ENCODE assay signal across 18 cellular contexts in genomic region chr15:63933522-63933921, GRCh38.
DNase-seq lines count a peak whose midpoint lies in the region; ATAC-seq and TF ChIP-seq lines count a peak whose summit lies in the region.
"Had no signal": no experiment of that assay in that cellular context is flagged by ENCODE, and none has a peak within 500 bp of the region (broad histone marks: within the 10 kb centered on the region; RNA-seq: fewer than 3 reads in every experiment).

No MANE protein-coding gene starts in this region.

- no peak for TF ChIP-seq POLR2A in suprapubic skin (IDR thresholded peaks at IDR 0.05)

- no peaks in the 10 kb centered on the region for H3K27me3 ChIP-seq in GM23248 (replicated peaks; ENCODE audit: insufficient read depth)
- H3K27me3 ChIP-seq in foreskin keratinocyte, result no peaks in the 10 kb centered on the region
- no peaks in the 10 kb centered on the region for H3K27me3 ChIP-seq in suprapubic skin

- H3K36me3 ChIP-seq in GM23248 (ENCODE audit: low read depth) (no peaks in the 10 kb centered on the region), suprapubic skin (no peaks in the 10 kb centered on the region)

- no peak for TF ChIP-seq CTCF in foreskin keratinocyte (conservative IDR thresholded peaks at IDR 0.05)
- TF ChIP-seq CTCF in suprapubic skin (IDR thresholded peaks at IDR 0.05), result no peak

- H3K4me1 ChIP-seq in GM23248 (ENCODE audit: insufficient read depth) (peaks cover 4% of the 10 kb centered on the region), foreskin keratinocyte (no peaks in the 10 kb centered on the region), suprapubic skin (peaks cover 2% of the 10 kb centered on the region)

- no peak overlapping the region for H3K4me2 ChIP-seq in GM23248 (ENCODE audit: unreplicated experiment)

- H3F3A ChIP-seq in GM23248 (ENCODE audit: insufficient read depth), result peaks cover 5% of the 10 kb centered on the region

- H3K4me3 ChIP-seq in GM23248 (no peak overlapping the region), suprapubic skin (no peak overlapping the region)

- H3K9me2 ChIP-seq in GM23248 (ENCODE audit: insufficient read depth), result no peaks in the 10 kb centered on the region

- in situ Hi-C loops in GM23248 (cut with MboI), result no loop called here

- DNase-seq in DMS53 (lab: John Stamatoyannopoulos, UW) (peak; percentile 34), DMS53 treated with DMSO at 0.1 percent for 48 hours (lab: John Stamatoyannopoulos, UW; ENCODE audit: unreplicated experiment) (no peak), GM23248 (peak; percentile 79), foreskin keratinocyte (peak in 1 of 2 donors; percentile 46), suprapubic skin (ENCODE audit: low spot score in 2 of 2) (no peak), SIG-M5 treated with dmso at 0.1 percent for 504 hours (lab: John Stamatoyannopoulos, UW; ENCODE audit: unreplicated experiment) (no peak)
- DNase-seq: activated T-cell treated with anti-CD3 and anti-CD28 coated beads, Interleukin-2, amount 50 U/mL, for 4 hours; aorta; CD4-positive, CD25-positive, alpha-beta regulatory T cell; cortex of kidney; naive thymus-derived CD8-positive, alpha-beta T cell; NCI-H1105; NCI-H446; OCI-M1; substantia nigra had no signal

- no peaks in the 10 kb centered on the region for H3K79me2 ChIP-seq in GM23248 (ENCODE audit: insufficient read depth)

- ATAC-seq in SK-N-SH treated with all-trans-retinoic acid at 6 μM for 48 hours, result peak; percentile 47; the same call in 2 of the 3 replicates
- ATAC-seq in foreskin keratinocyte, result peak; percentile 80
- ATAC-seq in HG02588 (IDR thresholded peaks at IDR 0.05; ENCODE audit: unreplicated experiment), result no peak
- ATAC-seq: naive thymus-derived CD8-positive, alpha-beta T cell had no signal

- H4K20me1 ChIP-seq in GM23248 (ENCODE audit: insufficient read depth), result no peaks in the 10 kb centered on the region

- no peak overlapping the region for H2AFZ ChIP-seq in GM23248

- no peak overlapping the region for H3K9ac ChIP-seq in GM23248

- H3K27ac ChIP-seq in GM23248 (peak overlapping the region; percentile 31), foreskin keratinocyte (no peak overlapping the region), suprapubic skin (no peak overlapping the region)
- H3K27ac ChIP-seq: 22Rv1 had no signal

- WGBS in GM23248 (ENCODE audit: low coverage in 1 of 2, low lambda C conversion rate in 2 of 2, missing lambda C conversion rate in 2 of 2), 2 experiments, result 51 to 53% methylated on average over 5 of the region's 5 CpGs
- WGBS in suprapubic skin, result 97% methylated on average over 5 of the region's 5 CpGs

- TF ChIP-seq EP300 in suprapubic skin (IDR thresholded peaks at IDR 0.05), result no peak

- H3K9me3 ChIP-seq in GM23248 (ENCODE audit: low read depth) (no peaks in the 10 kb centered on the region), suprapubic skin (no peaks in the 10 kb centered on the region)

TF ChIP-seq in SK-N-SH treated with all-trans-retinoic acid at 6 μM for 48 hours, 23 proteins besides CTCF, POLR2A, EP300 and RAD21:
- TF ChIP-seq, protein P1, sequence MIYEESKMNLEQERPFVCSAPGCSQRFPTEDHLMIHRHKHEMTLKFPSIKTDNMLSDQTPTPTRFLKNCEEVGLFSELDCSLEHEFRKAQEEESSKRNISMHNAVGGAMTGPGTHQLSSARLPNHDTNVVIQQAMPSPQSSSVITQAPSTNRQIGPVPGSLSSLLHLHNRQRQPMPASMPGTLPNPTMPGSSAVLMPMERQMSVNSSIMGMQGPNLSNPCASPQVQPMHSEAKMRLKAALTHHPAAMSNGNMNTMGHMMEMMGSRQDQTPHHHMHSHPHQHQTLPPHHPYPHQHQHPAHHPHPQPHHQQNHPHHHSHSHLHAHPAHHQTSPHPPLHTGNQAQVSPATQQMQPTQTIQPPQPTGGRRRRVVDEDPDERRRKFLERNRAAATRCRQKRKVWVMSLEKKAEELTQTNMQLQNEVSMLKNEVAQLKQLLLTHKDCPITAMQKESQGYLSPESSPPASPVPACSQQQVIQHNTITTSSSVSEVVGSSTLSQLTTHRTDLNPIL (CRISPR knock-in tag; IDR thresholded peaks at IDR 0.05; ENCODE audit: low read depth), result no peak
- TF ChIP-seq ISL1 (CRISPR knock-in tag; IDR thresholded peaks at IDR 0.05), result no peak
- TF ChIP-seq, protein P2, sequence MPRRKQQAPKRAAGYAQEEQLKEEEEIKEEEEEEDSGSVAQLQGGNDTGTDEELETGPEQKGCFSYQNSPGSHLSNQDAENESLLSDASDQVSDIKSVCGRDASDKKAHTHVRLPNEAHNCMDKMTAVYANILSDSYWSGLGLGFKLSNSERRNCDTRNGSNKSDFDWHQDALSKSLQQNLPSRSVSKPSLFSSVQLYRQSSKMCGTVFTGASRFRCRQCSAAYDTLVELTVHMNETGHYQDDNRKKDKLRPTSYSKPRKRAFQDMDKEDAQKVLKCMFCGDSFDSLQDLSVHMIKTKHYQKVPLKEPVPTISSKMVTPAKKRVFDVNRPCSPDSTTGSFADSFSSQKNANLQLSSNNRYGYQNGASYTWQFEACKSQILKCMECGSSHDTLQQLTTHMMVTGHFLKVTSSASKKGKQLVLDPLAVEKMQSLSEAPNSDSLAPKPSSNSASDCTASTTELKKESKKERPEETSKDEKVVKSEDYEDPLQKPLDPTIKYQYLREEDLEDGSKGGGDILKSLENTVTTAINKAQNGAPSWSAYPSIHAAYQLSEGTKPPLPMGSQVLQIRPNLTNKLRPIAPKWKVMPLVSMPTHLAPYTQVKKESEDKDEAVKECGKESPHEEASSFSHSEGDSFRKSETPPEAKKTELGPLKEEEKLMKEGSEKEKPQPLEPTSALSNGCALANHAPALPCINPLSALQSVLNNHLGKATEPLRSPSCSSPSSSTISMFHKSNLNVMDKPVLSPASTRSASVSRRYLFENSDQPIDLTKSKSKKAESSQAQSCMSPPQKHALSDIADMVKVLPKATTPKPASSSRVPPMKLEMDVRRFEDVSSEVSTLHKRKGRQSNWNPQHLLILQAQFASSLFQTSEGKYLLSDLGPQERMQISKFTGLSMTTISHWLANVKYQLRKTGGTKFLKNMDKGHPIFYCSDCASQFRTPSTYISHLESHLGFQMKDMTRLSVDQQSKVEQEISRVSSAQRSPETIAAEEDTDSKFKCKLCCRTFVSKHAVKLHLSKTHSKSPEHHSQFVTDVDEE (CRISPR knock-in tag; IDR thresholded peaks at IDR 0.05), result no peak
- TF ChIP-seq, protein P3, sequence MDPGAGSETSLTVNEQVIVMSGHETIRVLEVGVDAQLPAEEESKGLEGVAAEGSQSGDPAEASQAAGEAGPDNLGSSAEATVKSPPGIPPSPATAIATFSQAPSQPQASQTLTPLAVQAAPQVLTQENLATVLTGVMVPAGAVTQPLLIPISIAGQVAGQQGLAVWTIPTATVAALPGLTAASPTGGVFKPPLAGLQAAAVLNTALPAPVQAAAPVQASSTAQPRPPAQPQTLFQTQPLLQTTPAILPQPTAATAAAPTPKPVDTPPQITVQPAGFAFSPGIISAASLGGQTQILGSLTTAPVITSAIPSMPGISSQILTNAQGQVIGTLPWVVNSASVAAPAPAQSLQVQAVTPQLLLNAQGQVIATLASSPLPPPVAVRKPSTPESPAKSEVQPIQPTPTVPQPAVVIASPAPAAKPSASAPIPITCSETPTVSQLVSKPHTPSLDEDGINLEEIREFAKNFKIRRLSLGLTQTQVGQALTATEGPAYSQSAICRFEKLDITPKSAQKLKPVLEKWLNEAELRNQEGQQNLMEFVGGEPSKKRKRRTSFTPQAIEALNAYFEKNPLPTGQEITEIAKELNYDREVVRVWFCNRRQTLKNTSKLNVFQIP (CRISPR knock-in tag; IDR thresholded peaks at IDR 0.05; ENCODE audit: borderline replicate concordance, low read depth), result no peak
TF ChIP-seq in SK-N-SH treated with all-trans-retinoic acid at 6 μM for 48 hours: peak in this region for 0.

Comparison
In these comparisons a context has a peak if more than half of its experiments do, and no peak if none do; other contexts are left out.
1. DNase-seq: peak in DMS53 (single experiment) and GM23248 (single experiment); none in DMS53 treated with DMSO at 0.1 percent for 48 hours (single experiment), suprapubic skin (0 of 2) and SIG-M5 treated with dmso at 0.1 percent for 504 hours (single experiment).